ENCODE assay signal across 27 cellular contexts in genomic region chr15:44694416-44694815, GRCh38. TPM values are rescaled to one million over a fixed set of nuclear protein-coding genes. Genes with fewer than 3 reads are reported as not detected.
"Had no signal": no experiment of that assay in that cellular context is flagged by ENCODE, and none has a peak within 500 bp of the region (broad histone marks: within the 10 kb centered on the region; RNA-seq: fewer than 3 reads in every experiment).

No MANE protein-coding gene starts in this region.

- H3K4me3 ChIP-seq: dorsolateral prefrontal cortex, ovary, psoas muscle, right lobe of liver, suprapubic skin, transverse colon, uterus had no signal

- H3K4me3 Mint-ChIP-seq: activated CD4-positive, alpha-beta T cell treated with anti-CD3 and anti-CD28 coated beads for 36 hours; mesothelial cell of epicardium; neural crest cell; stimulated activated naive CD8-positive, alpha-beta T cell treated with anti-CD3 and anti-CD28 coated beads, Interleukin-15, amount 100 ng/mL, for 72 hours; T-helper 2 cell treated with Interferon-gamma antibody and Interleukin-4, amounts not matched to agents 5 μg/mL and 100 μg/mL, for 36 hours; WTC11 had no signal

- ATAC-seq: activated CD4-positive, alpha-beta T cell treated with anti-CD3 and anti-CD28 coated beads for 36 hours; left lobe of liver; psoas muscle; right lobe of liver; stimulated activated naive CD8-positive, alpha-beta T cell treated with anti-CD3 and anti-CD28 coated beads, Interleukin-15, amount 100 ng/mL, for 72 hours; WTC11 had no signal

- H3K4me1 Mint-ChIP-seq: mesothelial cell of epicardium, neural crest cell, WTC11 had no signal

- H3K27ac Mint-ChIP-seq: activated CD4-positive, alpha-beta T cell treated with anti-CD3 and anti-CD28 coated beads for 36 hours; mesothelial cell of epicardium; T-helper 2 cell treated with Interferon-gamma antibody and Interleukin-4, amounts not matched to agents 5 μg/mL and 100 μg/mL, for 36 hours; WTC11 had no signal

- H3K36me3 ChIP-seq: brain microvascular endothelial cell, ovary, right lobe of liver, suprapubic skin, transverse colon, uterus had no signal

- H3K27me3 ChIP-seq: dorsolateral prefrontal cortex, ovary, right lobe of liver, suprapubic skin, transverse colon, uterus had no signal

- H3K27ac ChIP-seq: brain microvascular endothelial cell, dorsolateral prefrontal cortex, ovary, psoas muscle, right lobe of liver, suprapubic skin, transverse colon, uterus had no signal

- DNase-seq: activated CD4-positive, alpha-beta T cell treated with anti-CD3 and anti-CD28 coated beads for 36 hours; activated CD4-positive, alpha-beta T cell treated with anti-CD3 and anti-CD28 coated beads, Interleukin-2, amount 50 U/mL, for 48 hours; aorta; brain microvascular endothelial cell; central memory CD4-positive, alpha-beta T cell; dorsolateral prefrontal cortex; foreskin fibroblast; hypothalamus; kidney; ovary; psoas muscle; right lobe of liver; small intestine; stimulated activated CD4-positive, alpha-beta T cell treated with anti-CD3 and anti-CD28 coated beads, Interleukin-15, amount 100 ng/mL, for 24 hours; stimulated activated CD4-positive, alpha-beta T cell treated with anti-CD3 and anti-CD28 coated beads, Interleukin-2, amount 100 ng/mL, for 48 hours; stimulated activated naive CD8-positive, alpha-beta T cell treated with anti-CD3 and anti-CD28 coated beads, Interleukin-15, amount 100 ng/mL, for 72 hours; transverse colon; uterus had no signal

- H3K9me3 ChIP-seq: ovary, psoas muscle, right lobe of liver, suprapubic skin, transverse colon, uterus had no signal

- H3K36me3 Mint-ChIP-seq: mesothelial cell of epicardium, WTC11 had no signal

- H3K27me3 Mint-ChIP-seq: activated CD4-positive, alpha-beta T cell treated with anti-CD3 and anti-CD28 coated beads for 36 hours; stimulated activated naive CD8-positive, alpha-beta T cell treated with anti-CD3 and anti-CD28 coated beads, Interleukin-15, amount 100 ng/mL, for 72 hours had no signal

- H3K4me1 ChIP-seq: psoas muscle, right lobe of liver, suprapubic skin, transverse colon, uterus had no signal

- FAIRE-seq: colon, kidney, small intestine, TTC549 had no signal

RNA-seq across cellular contexts. Expression of gene PATL2, which starts 16.7 kb away (rescaled TPM):
- total RNA-seq: lung microvascular endothelial cell had no signal
